In the genomic region with DNA sequence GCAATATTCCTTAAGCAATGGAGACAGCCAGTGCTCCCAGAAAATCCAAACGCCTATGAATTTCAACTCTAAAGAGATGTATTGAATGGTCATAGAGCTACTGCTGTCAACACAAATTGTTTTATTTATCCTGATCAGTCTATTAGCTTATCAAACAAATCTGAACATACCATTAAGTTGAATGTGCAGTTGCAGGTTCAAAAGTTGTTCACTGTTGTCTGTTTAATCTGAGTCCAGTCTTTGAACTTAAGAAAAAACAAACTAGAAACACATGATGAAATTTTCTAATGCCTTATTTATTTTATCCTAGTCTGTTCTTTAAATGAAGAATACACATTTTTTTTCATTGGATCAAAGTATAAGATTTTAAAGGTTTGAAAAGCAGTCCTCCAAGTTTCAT, we compare ENCODE assay signal across 41 cellular contexts.
"Had no signal": no experiment of that assay in that cellular context is flagged by ENCODE, and none has a peak within 500 bp of the region (broad histone marks: within the 10 kb centered on the region; RNA-seq: fewer than 3 reads in every experiment).

No MANE protein-coding gene starts in this region.

- H3K4me3 Mint-ChIP-seq: activated naive CD4-positive, alpha-beta T cell treated with anti-CD3 and anti-CD28 coated beads for 36 hours; activated naive CD4-positive, alpha-beta T cell treated with anti-CD3 and anti-CD28 coated beads, Interleukin-2, amount 10 ng/mL, durations not matched to agents 7 days and 5 days; activated naive CD4-positive, alpha-beta T cell treated with anti-CD3 and anti-CD28 coated beads, Interleukin-2, amount 50 U/mL, for 24 hours; activated naive CD8-positive, alpha-beta T cell; activated naive CD8-positive, alpha-beta T cell treated with anti-CD3 and anti-CD28 coated beads for 36 hours; activated naive CD8-positive, alpha-beta T cell treated with anti-CD3 and anti-CD28 coated beads, Interleukin-2, amount 10 ng/mL, durations not matched to agents 7 days and 5 days; activated naive CD8-positive, alpha-beta T cell treated with anti-CD3 and anti-CD28 coated beads, Interleukin-2, amount 50 U/mL, for 24 hours; activated T-cell treated with anti-CD3 and anti-CD28 coated beads, Interleukin-2, amount 50 U/mL, for 24 hours; activated T-cell treated with anti-CD3 and anti-CD28 coated beads, Interleukin-2, amount 50 U/mL, for 4 hours; activated T-cell treated with anti-CD3 and anti-CD28 coated beads, Interleukin-2, amount 50 U/mL, for 72 hours; activated T-helper 1 cell treated with anti-CD3 and anti-CD28 coated beads, Interleukin-12 subunit alpha, Interleukin-12 subunit beta, Interleukin-2, Interleukin-4 antibody, amounts not matched to agents 30 ng/mL and 10 ng/mL and 1 ng/mL, durations not matched to agents 14 hours and 24 hours and 36 hours; activated T-helper 17 cell treated with anti-CD3 and anti-CD28 coated beads, Interleukin-2, amount 50 U/mL, for 72 hours; brain; central memory CD8-positive, alpha-beta T cell had no signal

- ATAC-seq: activated naive CD4-positive, alpha-beta T cell treated with anti-CD3 and anti-CD28 coated beads, Interleukin-2, amount 50 U/mL, for 72 hours; activated naive CD8-positive, alpha-beta T cell treated with anti-CD3 and anti-CD28 coated beads, Interleukin-2, amount 50 U/mL, for 24 hours; activated T-cell treated with anti-CD3 and anti-CD28 coated beads, Interleukin-2, amount 50 U/mL, for 4 hours; activated T-cell treated with anti-CD3 and anti-CD28 coated beads, Interleukin-2, amount 50 U/mL, for 72 hours; activated T-helper 17 cell treated with anti-CD3 and anti-CD28 coated beads, Interleukin-2, amount 50 U/mL, for 72 hours; body of pancreas had no signal

- H3K27me3 Mint-ChIP-seq: activated naive CD8-positive, alpha-beta T cell; activated naive CD8-positive, alpha-beta T cell treated with anti-CD3 and anti-CD28 coated beads for 36 hours; activated naive CD8-positive, alpha-beta T cell treated with anti-CD3 and anti-CD28 coated beads, Interleukin-2, amount 10 ng/mL, durations not matched to agents 7 days and 5 days; activated naive CD8-positive, alpha-beta T cell treated with anti-CD3 and anti-CD28 coated beads, Interleukin-2, amount 50 U/mL, for 24 hours; activated T-cell treated with anti-CD3 and anti-CD28 coated beads, Interleukin-2, amount 50 U/mL, for 24 hours; activated T-helper 17 cell treated with anti-CD3 and anti-CD28 coated beads, Interleukin-2, amount 50 U/mL, for 72 hours; brain; central memory CD8-positive, alpha-beta T cell had no signal

- H3K4me1 ChIP-seq: adrenal gland, ascending aorta, body of pancreas, breast epithelium had no signal

- H3K9me3 Mint-ChIP-seq: activated naive CD4-positive, alpha-beta T cell treated with anti-CD3 and anti-CD28 coated beads for 36 hours; activated naive CD4-positive, alpha-beta T cell treated with anti-CD3 and anti-CD28 coated beads, Interleukin-2, amount 10 ng/mL, durations not matched to agents 7 days and 5 days; activated naive CD4-positive, alpha-beta T cell treated with anti-CD3 and anti-CD28 coated beads, Interleukin-2, amount 50 U/mL, for 24 hours; activated naive CD4-positive, alpha-beta T cell treated with anti-CD3 and anti-CD28 coated beads, Interleukin-2, amount 50 U/mL, for 72 hours; activated naive CD8-positive, alpha-beta T cell treated with anti-CD3 and anti-CD28 coated beads for 36 hours; activated naive CD8-positive, alpha-beta T cell treated with anti-CD3 and anti-CD28 coated beads, Interleukin-2, amount 10 ng/mL, durations not matched to agents 7 days and 5 days; activated naive CD8-positive, alpha-beta T cell treated with anti-CD3 and anti-CD28 coated beads, Interleukin-2, amount 50 U/mL, for 24 hours; activated T-cell treated with anti-CD3 and anti-CD28 coated beads, Interleukin-2, amount 50 U/mL, for 24 hours; activated T-cell treated with anti-CD3 and anti-CD28 coated beads, Interleukin-2, amount 50 U/mL, for 4 hours; activated T-cell treated with anti-CD3 and anti-CD28 coated beads, Interleukin-2, amount 50 U/mL, for 72 hours; activated T-helper 1 cell treated with anti-CD3 and anti-CD28 coated beads, Interleukin-12 subunit alpha, Interleukin-12 subunit beta, Interleukin-2, Interleukin-4 antibody, amounts not matched to agents 30 ng/mL and 10 ng/mL and 1 ng/mL, durations not matched to agents 14 hours and 24 hours and 36 hours; activated T-helper 17 cell treated with anti-CD3 and anti-CD28 coated beads, Interleukin-2, amount 50 U/mL, for 72 hours; activated T-helper 2 cell treated with anti-CD3 and anti-CD28 coated beads, Interferon-gamma antibody, Interleukin-2, Interleukin-4, amounts not matched to agents 10 μg/mL and 5 μg/mL and 100 μg/mL, durations not matched to agents 14 hours and 24 hours and 36 hours; brain; central memory CD8-positive, alpha-beta T cell had no signal

- H3K36me3 Mint-ChIP-seq: activated naive CD4-positive, alpha-beta T cell treated with anti-CD3 and anti-CD28 coated beads, Interleukin-2, amount 50 U/mL, for 72 hours; activated naive CD8-positive, alpha-beta T cell had no signal

- H3K4me1 Mint-ChIP-seq: activated naive CD4-positive, alpha-beta T cell treated with anti-CD3 and anti-CD28 coated beads, Interleukin-2, amount 10 ng/mL, durations not matched to agents 7 days and 5 days; activated naive CD4-positive, alpha-beta T cell treated with anti-CD3 and anti-CD28 coated beads, Interleukin-2, amount 50 U/mL, for 24 hours; activated naive CD8-positive, alpha-beta T cell treated with anti-CD3 and anti-CD28 coated beads for 36 hours; activated naive CD8-positive, alpha-beta T cell treated with anti-CD3 and anti-CD28 coated beads, Interleukin-2, amount 10 ng/mL, durations not matched to agents 7 days and 5 days; activated naive CD8-positive, alpha-beta T cell treated with anti-CD3 and anti-CD28 coated beads, Interleukin-2, amount 50 U/mL, for 24 hours; activated T-helper 17 cell treated with anti-CD3 and anti-CD28 coated beads, Interleukin-2, amount 50 U/mL, for 72 hours; brain; central memory CD8-positive, alpha-beta T cell had no signal

- FAIRE-seq: astrocyte, bronchial epithelial cell had no signal

- H3K27ac ChIP-seq: adrenal gland, ascending aorta, body of pancreas, brain microvascular endothelial cell, breast epithelium, cardiac muscle cell had no signal

- DNase-seq: activated effector memory CD4-positive, alpha-beta T cell treated with anti-CD3 and anti-CD28 coated beads, Interleukin-2, amount 50 U/mL, for 16 hours; activated effector memory CD4-positive, alpha-beta T cell treated with Interleukin-2 at 50 U/mL for 16 hours; activated gamma-delta T cell; activated gamma-delta T cell treated with Interleukin-2 at 50 U/mL for 16 hours; activated naive CD4-positive, alpha-beta T cell; activated naive CD4-positive, alpha-beta T cell treated with anti-CD3 and anti-CD28 coated beads for 36 hours; activated naive CD4-positive, alpha-beta T cell treated with anti-CD3 and anti-CD28 coated beads, Interleukin-2, amount 10 ng/mL, durations not matched to agents 7 days and 5 days; activated naive CD4-positive, alpha-beta T cell treated with anti-CD3 and anti-CD28 coated beads, Interleukin-2, amount 50 U/mL, for 16 hours; activated naive CD4-positive, alpha-beta T cell treated with Interleukin-2 at 50 U/mL for 16 hours; activated naive CD8-positive, alpha-beta T cell treated with anti-CD3 and anti-CD28 coated beads for 36 hours; activated naive CD8-positive, alpha-beta T cell treated with anti-CD3 and anti-CD28 coated beads, Interleukin-2, amount 10 ng/mL, durations not matched to agents 7 days and 5 days; activated naive CD8-positive, alpha-beta T cell treated with anti-CD3 and anti-CD28 coated beads, Interleukin-2, amount 50 U/mL, for 24 hours; activated T-cell treated with anti-CD3 and anti-CD28 coated beads for 4 hours; activated T-cell treated with anti-CD3 and anti-CD28 coated beads, Interleukin-2, amount 50 U/mL, for 1 hour; activated T-cell treated with anti-CD3 and anti-CD28 coated beads, Interleukin-2, amount 50 U/mL, for 24 hours; activated T-cell treated with anti-CD3 and anti-CD28 coated beads, Interleukin-2, amount 50 U/mL, for 4 hours; activated T-cell treated with anti-CD3 and anti-CD28 coated beads, Interleukin-2, amount 50 U/mL, for 48 hours; activated T-cell treated with anti-CD3 and anti-CD28 coated beads, Interleukin-2, amount 50 U/mL, for 72 hours; adrenal gland; amniotic stem cell; amygdala; anterior cingulate cortex; aorta; body of pancreas; brain microvascular endothelial cell; caudate nucleus; central memory CD4-positive, alpha-beta T cell; cerebellar nuclear complex had no signal

- H3K9me3 ChIP-seq: adrenal gland, ascending aorta, body of pancreas, breast epithelium had no signal

- H3K27me3 ChIP-seq: adrenal gland, ascending aorta, body of pancreas, brain microvascular endothelial cell, breast epithelium, cardiac muscle cell had no signal

- H3K27ac Mint-ChIP-seq: activated naive CD4-positive, alpha-beta T cell treated with anti-CD3 and anti-CD28 coated beads for 36 hours; activated naive CD4-positive, alpha-beta T cell treated with anti-CD3 and anti-CD28 coated beads, Interleukin-2, amount 10 ng/mL, durations not matched to agents 7 days and 5 days; activated naive CD4-positive, alpha-beta T cell treated with anti-CD3 and anti-CD28 coated beads, Interleukin-2, amount 50 U/mL, for 24 hours; activated naive CD4-positive, alpha-beta T cell treated with anti-CD3 and anti-CD28 coated beads, Interleukin-2, amount 50 U/mL, for 72 hours; activated naive CD8-positive, alpha-beta T cell; activated naive CD8-positive, alpha-beta T cell treated with anti-CD3 and anti-CD28 coated beads for 36 hours; activated naive CD8-positive, alpha-beta T cell treated with anti-CD3 and anti-CD28 coated beads, Interleukin-2, amount 10 ng/mL, durations not matched to agents 7 days and 5 days; activated naive CD8-positive, alpha-beta T cell treated with anti-CD3 and anti-CD28 coated beads, Interleukin-2, amount 50 U/mL, for 24 hours; activated T-cell treated with anti-CD3 and anti-CD28 coated beads, Interleukin-2, amount 50 U/mL, for 24 hours; activated T-cell treated with anti-CD3 and anti-CD28 coated beads, Interleukin-2, amount 50 U/mL, for 72 hours; activated T-helper 1 cell treated with anti-CD3 and anti-CD28 coated beads, Interleukin-12 subunit alpha, Interleukin-12 subunit beta, Interleukin-2, Interleukin-4 antibody, amounts not matched to agents 30 ng/mL and 10 ng/mL and 1 ng/mL, durations not matched to agents 14 hours and 24 hours and 36 hours; activated T-helper 17 cell treated with anti-CD3 and anti-CD28 coated beads, Interleukin-2, amount 50 U/mL, for 72 hours; activated T-helper 2 cell treated with anti-CD3 and anti-CD28 coated beads, Interferon-gamma antibody, Interleukin-2, Interleukin-4, amounts not matched to agents 10 μg/mL and 5 μg/mL and 100 μg/mL, durations not matched to agents 14 hours and 24 hours and 36 hours; brain had no signal

- H3K4me3 ChIP-seq: adrenal gland, ascending aorta, body of pancreas, breast epithelium, cardiac muscle cell had no signal

- H3K36me3 ChIP-seq: breast epithelium had no signal
